8 cellular contexts compared by ENCODE assay signal in genomic region chr2:27664622-27665363, GRCh38. TPM values are rescaled to one million over a fixed set of nuclear protein-coding genes. Genes with fewer than 3 reads are reported as not detected.
DNase-seq lines count a peak whose midpoint lies in the region; ATAC-seq and TF ChIP-seq lines count a peak whose summit lies in the region.

No MANE protein-coding gene starts in this region.

- peak overlapping the region; percentile 83 for H3K4me3 ChIP-seq in GM23338
- H3K4me3 ChIP-seq in SJSA1, result peak overlapping the region; percentile 67
- peak overlapping the region; percentile 90 for H3K4me3 ChIP-seq in fibroblast of pulmonary artery (replicated peaks; ENCODE audit: low read depth, low read length)
- peak overlapping the region; percentile 74 to 82 (median 76) for H3K4me3 ChIP-seq in sigmoid colon

- H3F3A ChIP-seq in GM23338 (replicated peaks; ENCODE audit: low read depth), result no peaks in the 10 kb centered on the region

- H3K9me3 ChIP-seq in SJSA1 (replicated peaks) (no peaks in the 10 kb centered on the region), sigmoid colon (no peaks in the 10 kb centered on the region)

- no peaks in the 10 kb centered on the region for H3K27me3 ChIP-seq in GM23338 (ENCODE audit: insufficient read depth)
- H3K27me3 ChIP-seq in SJSA1 (replicated peaks), result no peaks in the 10 kb centered on the region
- no peaks in the 10 kb centered on the region for H3K27me3 ChIP-seq in sigmoid colon

- 0 out of 2 replicates have a peak overlapping the region, but pooled peaks have one; percentile 32 for H3K27ac Mint-ChIP-seq in GM23338

- no peaks in the 10 kb centered on the region for H4K20me1 ChIP-seq in GM23338 (replicated peaks; ENCODE audit: insufficient read depth)

- H3K4me2 ChIP-seq in GM23338, result peak overlapping the region; percentile 98

- peaks cover 27% of the 10 kb centered on the region for H3K79me2 ChIP-seq in GM23338 (replicated peaks; ENCODE audit: insufficient read depth)

- TF ChIP-seq EP300 in sigmoid colon (IDR thresholded peaks at IDR 0.05), result no peak

- intact Hi-C loops in sigmoid colon (cut with DNase I), result no loop called here

- 85 to 87% methylated on average over 16 of the region's 16 CpGs for WGBS in sigmoid colon, 2 donors

- in situ Hi-C loops in ACHN (cut with HindIII; ENCODE audit: low pct_ligation_motif_present, low pct_unique_long_range_greater_than_20kb, low sequenced_read_pairs), result no loop called here

- no peak for TF ChIP-seq POLR2A in sigmoid colon (IDR thresholded peaks at IDR 0.05)

- H3K27ac ChIP-seq in GM23338 (ENCODE audit: low read depth), result no peak overlapping the region
- H3K27ac ChIP-seq in SJSA1, result no peak overlapping the region; the same call in 1 of the 2 replicates
- H3K27ac ChIP-seq in sigmoid colon, result peak overlapping the region in 1 of 4 donors; percentile 91

- H3K4me3 Mint-ChIP-seq in GM23338, result peak overlapping the region; percentile 98

- DNase-seq in GM23338 (ENCODE audit: low spot score) (no peak), SJSA1 (ENCODE audit: low read depth in 1 of 2, low spot score in 2 of 2) (no peak), fibroblast of pulmonary artery (ENCODE audit: low read depth) (no peak), sigmoid colon (no peak), ACHN (no peak), mesenteric fat pad (ENCODE audit: low spot score) (no peak), HK-2 (ENCODE audit: unreplicated experiment) (no peak), mucosa of gallbladder (ENCODE audit: low spot score) (no peak)

- peak overlapping the region; percentile 100 for H2AFZ ChIP-seq in GM23338

- peaks cover 14% of the 10 kb centered on the region for H3K4me1 ChIP-seq in GM23338 (ENCODE audit: insufficient read depth)
- peaks cover 15% of the 10 kb centered on the region for H3K4me1 ChIP-seq in SJSA1 (replicated peaks)
- peaks cover 0 to 35% (median 29%) of the 10 kb centered on the region in 4 donors for H3K4me1 ChIP-seq in sigmoid colon

- peaks cover 7% of the 10 kb centered on the region for H3K27me3 Mint-ChIP-seq in GM23338 (ENCODE audit: insufficient read depth, low read depth, poor library complexity)

- H3K4me1 Mint-ChIP-seq in GM23338, result peaks cover 8% of the 10 kb centered on the region; the same call in 1 of the 3 replicates

- H3K36me3 ChIP-seq in GM23338 (ENCODE audit: insufficient read depth) (peaks cover 19% of the 10 kb centered on the region), SJSA1 (peaks cover 59% of the 10 kb centered on the region), sigmoid colon (peaks cover 12 to 50% (median 34%) of the 10 kb centered on the region in 4 donors)

- peaks cover 47% of the 10 kb centered on the region for H3K36me3 Mint-ChIP-seq in GM23338 (ENCODE audit: low read depth)

- no peaks in the 10 kb centered on the region for H3K9me2 ChIP-seq in GM23338 (ENCODE audit: insufficient read depth)

- no peaks in the 10 kb centered on the region; the same call in 2 of the 3 replicates for H3K9me3 Mint-ChIP-seq in GM23338

- no peak for ATAC-seq in GM23338

- no peak for TF ChIP-seq CTCF in GM23338 (conservative IDR thresholded peaks at IDR 0.05; ENCODE audit: low read depth in 2 of 2)
- TF ChIP-seq CTCF in fibroblast of pulmonary artery (IDR thresholded peaks at IDR 0.05; ENCODE audit: low read length, missing control alignments), result no peak
- no peak for TF ChIP-seq CTCF in sigmoid colon (IDR thresholded peaks at IDR 0.05)

TF ChIP-seq in GM23338, 12 proteins besides CTCF, POLR2A, EP300 and RAD21:
- TF ChIP-seq POLR2AphosphoS5 (IDR thresholded peaks at IDR 0.05; ENCODE audit: low read depth), result no peak
- no peak for TF ChIP-seq STAT1 (IDR thresholded peaks at IDR 0.05; ENCODE audit: unreplicated experiment)
- TF ChIP-seq ETS1 (IDR thresholded peaks at IDR 0.05), result no peak
- no peak for TF ChIP-seq EZH2phosphoT487 (IDR thresholded peaks at IDR 0.05; ENCODE audit: unreplicated experiment)
- no peak for TF ChIP-seq EZH2 (IDR thresholded peaks at IDR 0.05; ENCODE audit: low read depth, unreplicated experiment)
- no peak for TF ChIP-seq CREB1 (CRISPR knock-in tag; IDR thresholded peaks at IDR 0.05; ENCODE audit: low read depth)
- TF ChIP-seq ZNF114 (CRISPR knock-in tag; IDR thresholded peaks at IDR 0.05), result no peak
- no peak for TF ChIP-seq JUNB (IDR thresholded peaks at IDR 0.05; ENCODE audit: unreplicated experiment)
- no peak for TF ChIP-seq REST (IDR thresholded peaks at IDR 0.05; ENCODE audit: unreplicated experiment)
- TF ChIP-seq NANOG (IDR thresholded peaks at IDR 0.05; ENCODE audit: borderline replicate concordance), result no peak

RNA-seq across cellular contexts. Expression of gene SLC4A1AP, which starts 1.1 kb away (rescaled TPM):
- 19.0 and 24.3 TPM in 2 replicates for total RNA-seq in GM23338 (2014; rRNA removed; shearing (Covaris generic))
- 25.2 and 29.2 TPM in 2 replicates for polyA plus RNA-seq in GM23338 (2016; fragmentation: Nextera tagmentation; extraction: Ambion mirVana)
- 49.7 and 52.8 TPM in 2 replicates for total RNA-seq in SJSA1 (2014; rRNA removed; shearing (Covaris generic))
- total RNA-seq in sigmoid colon, result 10 to 100 TPM; 16.0 to 21.4 (median 18.6) TPM
- polyA plus RNA-seq in sigmoid colon, result 10 to 100 TPM; 10.2 to 15.7 (median 11.3) TPM
- 18.0 TPM for total RNA-seq in mesenteric fat pad
- 17.4 TPM for total RNA-seq in mucosa of gallbladder

RNA-seq across cellular contexts. Expression of gene SUPT7L, which starts 1.4 kb away (rescaled TPM):
- 16.5 and 17.7 TPM in 2 replicates for total RNA-seq in GM23338 (2014; rRNA removed; shearing (Covaris generic))
- polyA plus RNA-seq in GM23338 (2016; fragmentation: Nextera tagmentation; extraction: Ambion mirVana) (13.5 and 13.7 TPM in 2 replicates), sigmoid colon (10 to 100 TPM in 1 of 3 donors, 1 to 10 TPM in 2; 7.2 to 22.8 (median 8.4) TPM)
- total RNA-seq in SJSA1 (2014; rRNA removed; shearing (Covaris generic)), result 21.5 and 23.3 TPM in 2 replicates
- total RNA-seq in sigmoid colon (10 to 100 TPM; 19.0 to 27.1 (median 22.5) TPM), mesenteric fat pad (28.1 TPM), mucosa of gallbladder (34.8 TPM)

RNA-seq across cellular contexts. Expression of gene GPN1, which starts 35.9 kb away (rescaled TPM):
- 40.3 and 41.2 TPM in 2 replicates for total RNA-seq in GM23338 (2014; rRNA removed; shearing (Covaris generic))
- 20.8 and 23.7 TPM in 2 replicates for polyA plus RNA-seq in GM23338 (2016; fragmentation: Nextera tagmentation; extraction: Ambion mirVana)
- total RNA-seq in SJSA1 (2014; rRNA removed; shearing (Covaris generic)), result 68.8 and 70.2 TPM in 2 replicates
- total RNA-seq in sigmoid colon, result 10 to 100 TPM; 15.2 to 24.4 (median 21.0) TPM
- polyA plus RNA-seq in sigmoid colon, result 10 to 100 TPM; 28.0 to 31.2 (median 31.0) TPM
- total RNA-seq in mesenteric fat pad, result 23.1 TPM
- 24.2 TPM for total RNA-seq in mucosa of gallbladder

RNA-seq across cellular contexts. Expression of gene CCDC121, which starts 36.0 kb away (rescaled TPM):
- 1.7 and 1.9 TPM in 2 replicates for total RNA-seq in GM23338 (2014; rRNA removed; shearing (Covaris generic))
- polyA plus RNA-seq in GM23338 (2016; fragmentation: Nextera tagmentation; extraction: Ambion mirVana), result 1.6 and 2.1 TPM in 2 replicates
- 2.4 and 2.9 TPM in 2 replicates for total RNA-seq in SJSA1 (2014; rRNA removed; shearing (Covaris generic))
- total RNA-seq in sigmoid colon, result 1 to 10 TPM; 3.8 to 8.6 (median 8.0) TPM
- 1 to 10 TPM; 1.6 to 2.4 (median 1.7) TPM for polyA plus RNA-seq in sigmoid colon
- 2.2 TPM for total RNA-seq in mesenteric fat pad
- total RNA-seq in mucosa of gallbladder, result 4.7 TPM
